8 cellular contexts compared by ENCODE assay signal in genomic region chr15:92900712-92901052, GRCh38. TPM values are rescaled to one million over a fixed set of nuclear protein-coding genes. Genes with fewer than 3 reads are reported as not detected.
DNase-seq lines count a peak whose midpoint lies in the region; ATAC-seq and TF ChIP-seq lines count a peak whose summit lies in the region.

No MANE protein-coding gene starts in this region.

- peak overlapping the region; percentile 91 for H3K27ac ChIP-seq in RWPE2 (ENCODE audit: poor library complexity, severe bottlenecking)
- peak overlapping the region; percentile 89 to 98 (median 94) for H3K27ac ChIP-seq in esophagus muscularis mucosa (replicated peaks in 1 of 4)

- H3K4me3 Mint-ChIP-seq in progenitor cell of endocrine pancreas (ENCODE audit: low read depth), result peak overlapping the region; percentile 98

- DNase-seq in GM12864 (ENCODE audit: low read depth), result no peak
- no peak for DNase-seq in RWPE2 (ENCODE audit: low spot score)
- no peak for DNase-seq in esophagus muscularis mucosa (ENCODE audit: extremely low spot score)
- no peak for DNase-seq in progenitor cell of endocrine pancreas (ENCODE audit: low spot score, unreplicated experiment)
- no peak for DNase-seq in LoVo (ENCODE audit: low spot score)
- no peak for DNase-seq in ureter (ENCODE audit: low spot score)

- TF ChIP-seq POLR2A in esophagus muscularis mucosa (IDR thresholded peaks at IDR 0.05; ENCODE audit: low read depth) (no peak), GM18505 (IDR thresholded peaks at IDR 0.05; ENCODE audit: borderline replicate concordance, extremely low read depth, insufficient read depth, insufficient read length) (no peak)

- peaks cover 36% of the 10 kb centered on the region for H3K36me3 Mint-ChIP-seq in progenitor cell of endocrine pancreas (ENCODE audit: insufficient read depth)

- H3K27ac Mint-ChIP-seq in progenitor cell of endocrine pancreas, result peak overlapping the region; percentile 100

- H3K36me3 ChIP-seq in RWPE2 (ENCODE audit: low read depth), result peaks cover 84% of the 10 kb centered on the region
- peaks cover 0 to 16% (median 9%) of the 10 kb centered on the region in 4 donors for H3K36me3 ChIP-seq in esophagus muscularis mucosa

- TF ChIP-seq EP300 in esophagus muscularis mucosa (IDR thresholded peaks at IDR 0.05), result no peak

- H3K4me1 ChIP-seq in RWPE2 (ENCODE audit: insufficient read depth, poor library complexity, severe bottlenecking) (peaks cover 22% of the 10 kb centered on the region), esophagus muscularis mucosa (peaks cover 33 to 73% (median 57%) of the 10 kb centered on the region in 4 donors)

- ATAC-seq in RWPE2 (ENCODE audit: low read depth) (no peak), GM18505 (IDR thresholded peaks at IDR 0.05; ENCODE audit: unreplicated experiment) (no peak), HG02981 (IDR thresholded peaks at IDR 0.05; ENCODE audit: unreplicated experiment) (no peak)

- no peak for TF ChIP-seq CTCF in GM12864 (IDR thresholded peaks at IDR 0.05; ENCODE audit: low read depth, low read length, missing control alignments)
- no peak for TF ChIP-seq CTCF in RWPE2 (IDR thresholded peaks at IDR 0.05; ENCODE audit: poor library complexity, severe bottlenecking)
- TF ChIP-seq CTCF in esophagus muscularis mucosa (IDR thresholded peaks at IDR 0.05), result no peak
- TF ChIP-seq CTCF in progenitor cell of endocrine pancreas (IDR thresholded peaks at IDR 0.05; ENCODE audit: unreplicated experiment), result no peak

- H3K9me3 Mint-ChIP-seq in progenitor cell of endocrine pancreas (ENCODE audit: low read depth), result peaks cover 8% of the 10 kb centered on the region

- intact Hi-C loops in esophagus muscularis mucosa (cut with DNase I), result no loop called here

- under 1% methylated on average over 6 of the region's 6 CpGs for WGBS in esophagus muscularis mucosa

- H3K27me3 ChIP-seq in RWPE2 (ENCODE audit: insufficient read depth, poor library complexity, severe bottlenecking) (no peaks in the 10 kb centered on the region), esophagus muscularis mucosa (no peaks in the 10 kb centered on the region)

- H3K9me3 ChIP-seq in RWPE2 (ENCODE audit: severe bottlenecking) (no peaks in the 10 kb centered on the region), esophagus muscularis mucosa (no peaks in the 10 kb centered on the region)

- H3K4me1 Mint-ChIP-seq in progenitor cell of endocrine pancreas (ENCODE audit: low read depth), result peaks cover 22% of the 10 kb centered on the region

- peak overlapping the region; percentile 79 for H3K4me3 ChIP-seq in GM12864 (ENCODE audit: low read depth, low read length)
- H3K4me3 ChIP-seq in RWPE2 (ENCODE audit: severe bottlenecking), result peak overlapping the region; percentile 73
- peak overlapping the region; percentile 50 to 71 (median 66) for H3K4me3 ChIP-seq in esophagus muscularis mucosa

- H3K27me3 Mint-ChIP-seq in progenitor cell of endocrine pancreas, result no peaks in the 10 kb centered on the region

RNA-seq across cellular contexts. Expression of gene CHD2, which starts 0.6 kb away (rescaled TPM):
- total RNA-seq in esophagus muscularis mucosa (10 to 100 TPM; 54.3 to 86.0 (median 62.8) TPM), progenitor cell of endocrine pancreas (145 and 159 TPM in 2 replicates), ureter (193 TPM)
